In genomic region chr20:31967830-31968249, GRCh38 we compare ENCODE assay signal across 8 cellular contexts. TPM values are rescaled to one million over a fixed set of nuclear protein-coding genes. Genes with fewer than 3 reads are reported as not detected.
DNase-seq lines count a peak whose midpoint lies in the region; ATAC-seq and TF ChIP-seq lines count a peak whose summit lies in the region.

A gene with protein sequence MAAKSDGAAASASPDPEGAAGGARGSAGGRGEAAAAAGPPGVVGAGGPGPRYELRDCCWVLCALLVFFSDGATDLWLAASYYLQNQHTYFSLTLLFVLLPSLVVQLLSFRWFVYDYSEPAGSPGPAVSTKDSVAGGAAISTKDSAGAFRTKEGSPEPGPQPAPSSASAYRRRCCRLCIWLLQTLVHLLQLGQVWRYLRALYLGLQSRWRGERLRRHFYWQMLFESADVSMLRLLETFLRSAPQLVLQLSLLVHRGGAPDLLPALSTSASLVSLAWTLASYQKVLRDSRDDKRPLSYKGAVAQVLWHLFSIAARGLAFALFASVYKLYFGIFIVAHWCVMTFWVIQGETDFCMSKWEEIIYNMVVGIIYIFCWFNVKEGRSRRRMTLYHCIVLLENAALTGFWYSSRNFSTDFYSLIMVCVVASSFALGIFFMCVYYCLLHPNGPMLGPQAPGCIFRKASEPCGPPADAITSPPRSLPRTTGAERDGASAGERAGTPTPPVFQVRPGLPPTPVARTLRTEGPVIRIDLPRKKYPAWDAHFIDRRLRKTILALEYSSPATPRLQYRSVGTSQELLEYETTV (plus strand): TSS chr20:31968151. CDS start chr20:31968176, 25 bp downstream.

- peak within 1 kb of the TSS; percentile 64 for H3K4me3 ChIP-seq in endodermal cell (ENCODE audit: low read length)

- peaks cover 52% of the 10 kb centered on the region for H3K27me3 ChIP-seq in endodermal cell (ENCODE audit: control insufficient read depth, insufficient read depth, low read length, poor library complexity, severe bottlenecking)

- H3K36me3 ChIP-seq in endodermal cell (ENCODE audit: control insufficient read depth, insufficient read depth, low read length), result no peaks in the 10 kb centered on the region

- no peak within 1 kb of the TSS for H3K27ac ChIP-seq in endodermal cell (ENCODE audit: low read depth, low read length)

- H3K27ac Mint-ChIP-seq in endodermal cell, result no peak within 1 kb of the TSS
- no peak within 1 kb of the TSS for H3K27ac Mint-ChIP-seq in stimulated activated naive B cell treated with anti-CD40 and anti-IgM and Interleukin-4, amounts not matched to agents 10 μg/mL and 1 μg/mL and 100 μg/mL, for 72 hours

- TF ChIP-seq CTCF in endodermal cell (conservative IDR thresholded peaks at IDR 0.05), result no peak

- ATAC-seq in Right ventricle myocardium superior (ENCODE audit: poor library complexity) (no peak), left lobe of liver (no peak), GM18519 (IDR thresholded peaks at IDR 0.05; ENCODE audit: low FRiP score, unreplicated experiment) (no peak)
- peak; percentile 29 to 49 for ATAC-seq in stimulated activated naive B cell treated with anti-CD40 and anti-IgM and Interleukin-4, amounts not matched to agents 10 μg/mL and 1 μg/mL and 100 μg/mL, for 72 hours (replicated peaks)

- H3K4me3 Mint-ChIP-seq in endodermal cell, result peak within 1 kb of the TSS; percentile 74
- peak within 1 kb of the TSS; percentile 85 to 89 for H3K4me3 Mint-ChIP-seq in stimulated activated naive B cell treated with anti-CD40 and anti-IgM and Interleukin-4, amounts not matched to agents 10 μg/mL and 1 μg/mL and 100 μg/mL, for 72 hours

- peaks cover 13% of the 10 kb centered on the region for H3K4me1 ChIP-seq in endodermal cell (ENCODE audit: control insufficient read depth, insufficient read depth, low read length)

- intact Hi-C loops in Right ventricle myocardium superior (cut with DNase I) (no loop called here), cardiac septum (cut with DNase I) (no loop called here)

- 1 to 20% methylated on average over 1 to 33 of the region's 38 CpGs for WGBS in endodermal cell (ENCODE audit: insufficient coverage in 1 of 2, insufficient read length in 1 of 2), 2 experiments

- H3K9me3 Mint-ChIP-seq in endodermal cell, result no peaks in the 10 kb centered on the region
- H3K9me3 Mint-ChIP-seq in stimulated activated naive B cell treated with anti-CD40 and anti-IgM and Interleukin-4, amounts not matched to agents 10 μg/mL and 1 μg/mL and 100 μg/mL, for 72 hours, result no peaks in the 10 kb centered on the region

- H3K9ac ChIP-seq in endodermal cell (ENCODE audit: extremely low read depth, low read length, poor library complexity, severe bottlenecking), result no peak within 1 kb of the TSS

- H3K36me3 Mint-ChIP-seq in endodermal cell (ENCODE audit: low read depth), result no peaks in the 10 kb centered on the region
- no peaks in the 10 kb centered on the region for H3K36me3 Mint-ChIP-seq in stimulated activated naive B cell treated with anti-CD40 and anti-IgM and Interleukin-4, amounts not matched to agents 10 μg/mL and 1 μg/mL and 100 μg/mL, for 72 hours

- no peaks in the 10 kb centered on the region for H3K9me3 ChIP-seq in endodermal cell (ENCODE audit: control insufficient read depth, low read length)

- peaks cover 42% of the 10 kb centered on the region for H3K4me1 Mint-ChIP-seq in endodermal cell
- H3K4me1 Mint-ChIP-seq in stimulated activated naive B cell treated with anti-CD40 and anti-IgM and Interleukin-4, amounts not matched to agents 10 μg/mL and 1 μg/mL and 100 μg/mL, for 72 hours, result peaks cover 7 to 15% of the 10 kb centered on the region in 2 donors

- peaks cover 77% of the 10 kb centered on the region for H3K27me3 Mint-ChIP-seq in endodermal cell (ENCODE audit: insufficient read depth)
- H3K27me3 Mint-ChIP-seq in stimulated activated naive B cell treated with anti-CD40 and anti-IgM and Interleukin-4, amounts not matched to agents 10 μg/mL and 1 μg/mL and 100 μg/mL, for 72 hours, result peaks cover 50 to 63% of the 10 kb centered on the region in 2 donors

- DNase-seq in Right ventricle myocardium superior (peak; percentile 39), cardiac septum (ENCODE audit: low spot score) (no peak), NCI-H82 (lab: John Stamatoyannopoulos, UW) (peak; percentile 78), endodermal cell (peak; percentile 79), islet precursor cell (no peak), left lobe of liver (ENCODE audit: low spot score) (no peak)
- no peak for DNase-seq in stimulated activated naive B cell treated with anti-CD40 and anti-IgM and Interleukin-4, amounts not matched to agents 10 μg/mL and 1 μg/mL and 100 μg/mL, for 72 hours

RNA-seq across cellular contexts. Expression of the gene that starts here (rescaled TPM):
- not detected for total RNA-seq in Right ventricle myocardium superior
- not detected for total RNA-seq in cardiac septum
- total RNA-seq in endodermal cell, result 1 to 10 TPM; 2.7 to 3.1 TPM
- 3.9 TPM for polyA plus RNA-seq in endodermal cell (2013, experiment 1 of 2)
- polyA plus RNA-seq in endodermal cell (2013, experiment 2 of 2), result 3.4 TPM
- total RNA-seq in left lobe of liver, result not detected

Comparison
In these comparisons a context has a peak if more than half of its experiments do, and no peak if none do; other contexts are left out.
1. Peak in DNase-seq in Right ventricle myocardium superior; RNA of the gene not detected or under 1 TPM.
2. ATAC-seq: peak in stimulated activated naive B cell treated with anti-CD40 and anti-IgM and Interleukin-4, amounts not matched to agents 10 μg/mL and 1 μg/mL and 100 μg/mL, for 72 hours (2 of 2); none in Right ventricle myocardium superior (single experiment), left lobe of liver (single experiment) and GM18519 (single experiment).
3. DNase-seq: peak in NCI-H82 (single experiment) and endodermal cell (single experiment); none in cardiac septum (single experiment), stimulated activated naive B cell treated with anti-CD40 and anti-IgM and Interleukin-4, amounts not matched to agents 10 μg/mL and 1 μg/mL and 100 μg/mL, for 72 hours (single experiment), islet precursor cell (single experiment) and left lobe of liver (single experiment).